Comparison of ENCODE assay signal across 1 cellular context in the genomic region with DNA sequence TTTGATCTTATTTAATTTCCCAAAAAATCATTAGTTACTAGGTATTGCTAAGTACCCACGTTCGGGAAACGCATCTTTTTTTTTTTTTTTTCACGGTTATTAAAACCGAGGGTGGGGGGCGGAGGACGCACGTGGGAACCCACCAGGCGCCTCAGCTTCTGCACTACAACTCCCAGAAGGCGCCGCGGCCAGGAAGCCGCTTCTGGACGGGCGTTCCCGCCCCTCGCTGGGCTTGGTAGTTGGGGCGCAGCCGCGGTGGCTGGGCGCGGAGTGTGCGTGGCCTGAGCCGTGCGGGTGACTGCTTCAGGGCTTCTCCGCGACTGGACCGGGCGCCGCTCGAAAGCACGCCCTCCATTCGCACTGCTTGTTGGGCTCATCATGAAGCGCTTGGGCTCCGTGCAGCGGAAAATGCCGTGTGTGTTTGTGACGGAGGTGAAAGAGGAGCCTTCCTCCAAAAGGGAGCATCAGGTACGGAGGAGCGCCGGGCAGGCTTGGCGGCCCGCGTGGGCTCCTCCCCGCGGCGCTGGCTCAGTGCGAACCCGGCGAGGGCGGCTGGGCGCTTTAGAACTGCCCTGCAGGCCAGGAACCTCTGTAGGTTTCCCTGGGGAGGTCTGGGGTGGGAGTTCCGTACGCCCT.
TF ChIP-seq lines count a peak whose summit lies in the region.

No MANE protein-coding gene starts in this region.

TF ChIP-seq in HepG2, 621 proteins besides CTCF, POLR2A, EP300 and RAD21 (continued from another document and continues in another):
- TF ChIP-seq, protein P1, sequence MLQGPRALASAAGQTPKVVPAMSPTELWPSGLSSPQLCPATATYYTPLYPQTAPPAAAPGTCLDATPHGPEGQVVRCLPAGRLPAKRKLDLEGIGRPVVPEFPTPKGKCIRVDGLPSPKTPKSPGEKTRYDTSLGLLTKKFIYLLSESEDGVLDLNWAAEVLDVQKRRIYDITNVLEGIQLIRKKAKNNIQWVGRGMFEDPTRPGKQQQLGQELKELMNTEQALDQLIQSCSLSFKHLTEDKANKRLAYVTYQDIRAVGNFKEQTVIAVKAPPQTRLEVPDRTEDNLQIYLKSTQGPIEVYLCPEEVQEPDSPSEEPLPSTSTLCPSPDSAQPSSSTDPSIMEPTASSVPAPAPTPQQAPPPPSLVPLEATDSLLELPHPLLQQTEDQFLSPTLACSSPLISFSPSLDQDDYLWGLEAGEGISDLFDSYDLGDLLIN (CRISPR knock-in tag; IDR thresholded peaks at IDR 0.05; ENCODE audit: borderline replicate concordance): no peak
- TF ChIP-seq CBFB (CRISPR knock-in tag; IDR thresholded peaks at IDR 0.05) (peak; percentile 44; the same call in 1 of the 2 replicates), ZSCAN21 (CRISPR knock-in tag; IDR thresholded peaks at IDR 0.05; ENCODE audit: borderline replicate concordance) (peak; percentile 85; the same call in 1 of the 2 replicates), ZNF782 (CRISPR knock-in tag; IDR thresholded peaks at IDR 0.05; ENCODE audit: borderline replicate concordance) (no peak; the same call in 1 of the 2 replicates), KMT2A (CRISPR knock-in tag; IDR thresholded peaks at IDR 0.05) (peak; percentile 93), ZNF333 (CRISPR knock-in tag; IDR thresholded peaks at IDR 0.05; ENCODE audit: borderline replicate concordance) (0 out of 2 replicates have a peak, but pooled peaks have one; percentile 21), ZNF562 (CRISPR knock-in tag; IDR thresholded peaks at IDR 0.05; ENCODE audit: borderline replicate concordance) (no peak), ZNF17 (CRISPR knock-in tag; IDR thresholded peaks at IDR 0.05) (no peak), NONO (IDR thresholded peaks at IDR 0.05) (no peak), NONO (CRISPR knock-in tag; conservative IDR thresholded peaks at IDR 0.05) (peak; percentile 78; the same call in 1 of the 2 replicates), ZFAT (CRISPR knock-in tag; conservative IDR thresholded peaks at IDR 0.05) (no peak), ZNF12 (CRISPR knock-in tag; IDR thresholded peaks at IDR 0.05) (no peak), ZSCAN31 (CRISPR knock-in tag; IDR thresholded peaks at IDR 0.05; ENCODE audit: low read depth) (peak; percentile 71; the same call in 1 of the 2 replicates), SMAD1 (CRISPR knock-in tag; IDR thresholded peaks at IDR 0.05; ENCODE audit: borderline replicate concordance, low read depth) (peak; percentile 97; the same call in 1 of the 2 replicates), SKI (IDR thresholded peaks at IDR 0.05; ENCODE audit: partially characterized antibody) (peak; percentile 24), ZNF446 (CRISPR knock-in tag; IDR thresholded peaks at IDR 0.05) (no peak), SP4 (CRISPR knock-in tag; IDR thresholded peaks at IDR 0.05) (peak; percentile 57; the same call in 1 of the 2 replicates), RBFOX2 (IDR thresholded peaks at IDR 0.05; ENCODE audit: low read depth, low read length) (peak; percentile 93), KDM3A (CRISPR knock-in tag; IDR thresholded peaks at IDR 0.05; ENCODE audit: low read depth) (peak; percentile 68; the same call in 1 of the 2 replicates), GABPA (IDR thresholded peaks at IDR 0.05; ENCODE audit: low read depth, low read length) (peak; percentile 63), GABPA (CRISPR knock-in tag; IDR thresholded peaks at IDR 0.05; ENCODE audit: low read depth) (peak; percentile 85), PTBP1 (IDR thresholded peaks at IDR 0.05; ENCODE audit: low read depth, low read length, poor library complexity, severe bottlenecking) (no peak), ZNF256 (CRISPR knock-in tag; conservative IDR thresholded peaks at IDR 0.05) (0 out of 2 replicates have a peak, but pooled peaks have one; percentile 64), DR1 (CRISPR knock-in tag; IDR thresholded peaks at IDR 0.05) (no peak), EED (CRISPR knock-in tag; IDR thresholded peaks at IDR 0.05) (peak; percentile 93), MIXL1 (CRISPR knock-in tag; IDR thresholded peaks at IDR 0.05) (peak; percentile 37; the same call in 1 of the 2 replicates), TCF12 (IDR thresholded peaks at IDR 0.05) (no peak), TCF12 (CRISPR knock-in tag; IDR thresholded peaks at IDR 0.05) (no peak), RCOR2 (CRISPR knock-in tag; IDR thresholded peaks at IDR 0.05) (no peak), ZNF180 (CRISPR knock-in tag; IDR thresholded peaks at IDR 0.05; ENCODE audit: borderline replicate concordance, low read depth) (no peak), ZNF33B (CRISPR knock-in tag; IDR thresholded peaks at IDR 0.05) (no peak), ZNF260 (CRISPR knock-in tag; IDR thresholded peaks at IDR 0.05; ENCODE audit: borderline replicate concordance, low read depth) (no peak), ZNF530 (CRISPR knock-in tag; IDR thresholded peaks at IDR 0.05; ENCODE audit: low read depth) (no peak), ZNF230 (CRISPR knock-in tag; IDR thresholded peaks at IDR 0.05) (no peak), ZNF670 (CRISPR knock-in tag; IDR thresholded peaks at IDR 0.05; ENCODE audit: borderline replicate concordance) (peak; percentile 80; the same call in 1 of the 2 replicates), ZNF7 (CRISPR knock-in tag; IDR thresholded peaks at IDR 0.05) (no peak), SMAD9 (CRISPR knock-in tag; IDR thresholded peaks at IDR 0.05) (0 out of 2 replicates have a peak, but pooled peaks have one; percentile 64), SATB2 (CRISPR knock-in tag; IDR thresholded peaks at IDR 0.05) (no peak)
- TF ChIP-seq, protein P2, sequence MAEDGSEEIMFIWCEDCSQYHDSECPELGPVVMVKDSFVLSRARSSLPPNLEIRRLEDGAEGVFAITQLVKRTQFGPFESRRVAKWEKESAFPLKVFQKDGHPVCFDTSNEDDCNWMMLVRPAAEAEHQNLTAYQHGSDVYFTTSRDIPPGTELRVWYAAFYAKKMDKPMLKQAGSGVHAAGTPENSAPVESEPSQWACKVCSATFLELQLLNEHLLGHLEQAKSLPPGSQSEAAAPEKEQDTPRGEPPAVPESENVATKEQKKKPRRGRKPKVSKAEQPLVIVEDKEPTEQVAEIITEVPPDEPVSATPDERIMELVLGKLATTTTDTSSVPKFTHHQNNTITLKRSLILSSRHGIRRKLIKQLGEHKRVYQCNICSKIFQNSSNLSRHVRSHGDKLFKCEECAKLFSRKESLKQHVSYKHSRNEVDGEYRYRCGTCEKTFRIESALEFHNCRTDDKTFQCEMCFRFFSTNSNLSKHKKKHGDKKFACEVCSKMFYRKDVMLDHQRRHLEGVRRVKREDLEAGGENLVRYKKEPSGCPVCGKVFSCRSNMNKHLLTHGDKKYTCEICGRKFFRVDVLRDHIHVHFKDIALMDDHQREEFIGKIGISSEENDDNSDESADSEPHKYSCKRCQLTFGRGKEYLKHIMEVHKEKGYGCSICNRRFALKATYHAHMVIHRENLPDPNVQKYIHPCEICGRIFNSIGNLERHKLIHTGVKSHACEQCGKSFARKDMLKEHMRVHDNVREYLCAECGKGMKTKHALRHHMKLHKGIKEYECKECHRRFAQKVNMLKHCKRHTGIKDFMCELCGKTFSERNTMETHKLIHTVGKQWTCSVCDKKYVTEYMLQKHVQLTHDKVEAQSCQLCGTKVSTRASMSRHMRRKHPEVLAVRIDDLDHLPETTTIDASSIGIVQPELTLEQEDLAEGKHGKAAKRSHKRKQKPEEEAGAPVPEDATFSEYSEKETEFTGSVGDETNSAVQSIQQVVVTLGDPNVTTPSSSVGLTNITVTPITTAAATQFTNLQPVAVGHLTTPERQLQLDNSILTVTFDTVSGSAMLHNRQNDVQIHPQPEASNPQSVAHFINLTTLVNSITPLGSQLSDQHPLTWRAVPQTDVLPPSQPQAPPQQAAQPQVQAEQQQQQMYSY (CRISPR knock-in tag; IDR thresholded peaks at IDR 0.05): no peak
- TF ChIP-seq, protein P3, sequence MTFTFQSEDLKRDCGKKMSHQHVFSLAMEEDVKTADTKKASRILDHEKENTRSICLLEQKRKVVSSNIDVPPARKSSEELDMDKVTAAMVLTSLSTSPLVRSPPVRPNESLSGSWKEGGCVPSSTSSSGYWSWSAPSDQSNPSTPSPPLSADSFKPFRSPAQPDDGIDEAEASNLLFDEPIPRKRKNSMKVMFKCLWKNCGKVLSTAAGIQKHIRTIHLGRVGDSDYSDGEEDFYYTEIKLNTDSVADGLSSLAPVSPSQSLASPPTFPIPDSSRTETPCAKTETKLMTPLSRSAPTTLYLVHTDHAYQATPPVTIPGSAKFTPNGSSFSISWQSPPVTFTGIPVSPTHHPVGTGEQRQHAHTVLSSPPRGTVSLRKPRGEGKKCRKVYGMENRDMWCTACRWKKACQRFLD (CRISPR knock-in tag; IDR thresholded peaks at IDR 0.05; ENCODE audit: borderline replicate concordance): no peak
- TF ChIP-seq, protein P4, sequence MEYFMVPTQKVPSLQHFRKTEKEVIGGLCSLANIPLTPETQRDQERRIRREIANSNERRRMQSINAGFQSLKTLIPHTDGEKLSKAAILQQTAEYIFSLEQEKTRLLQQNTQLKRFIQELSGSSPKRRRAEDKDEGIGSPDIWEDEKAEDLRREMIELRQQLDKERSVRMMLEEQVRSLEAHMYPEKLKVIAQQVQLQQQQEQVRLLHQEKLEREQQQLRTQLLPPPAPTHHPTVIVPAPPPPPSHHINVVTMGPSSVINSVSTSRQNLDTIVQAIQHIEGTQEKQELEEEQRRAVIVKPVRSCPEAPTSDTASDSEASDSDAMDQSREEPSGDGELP (IDR thresholded peaks at IDR 0.05; ENCODE audit: borderline replicate concordance, low read depth): no peak
- TF ChIP-seq, protein P5, sequence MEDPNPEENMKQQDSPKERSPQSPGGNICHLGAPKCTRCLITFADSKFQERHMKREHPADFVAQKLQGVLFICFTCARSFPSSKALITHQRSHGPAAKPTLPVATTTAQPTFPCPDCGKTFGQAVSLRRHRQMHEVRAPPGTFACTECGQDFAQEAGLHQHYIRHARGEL (CRISPR knock-in tag; IDR thresholded peaks at IDR 0.05): no peak; the same call in 1 of the 2 replicates
- TF ChIP-seq, protein P6, sequence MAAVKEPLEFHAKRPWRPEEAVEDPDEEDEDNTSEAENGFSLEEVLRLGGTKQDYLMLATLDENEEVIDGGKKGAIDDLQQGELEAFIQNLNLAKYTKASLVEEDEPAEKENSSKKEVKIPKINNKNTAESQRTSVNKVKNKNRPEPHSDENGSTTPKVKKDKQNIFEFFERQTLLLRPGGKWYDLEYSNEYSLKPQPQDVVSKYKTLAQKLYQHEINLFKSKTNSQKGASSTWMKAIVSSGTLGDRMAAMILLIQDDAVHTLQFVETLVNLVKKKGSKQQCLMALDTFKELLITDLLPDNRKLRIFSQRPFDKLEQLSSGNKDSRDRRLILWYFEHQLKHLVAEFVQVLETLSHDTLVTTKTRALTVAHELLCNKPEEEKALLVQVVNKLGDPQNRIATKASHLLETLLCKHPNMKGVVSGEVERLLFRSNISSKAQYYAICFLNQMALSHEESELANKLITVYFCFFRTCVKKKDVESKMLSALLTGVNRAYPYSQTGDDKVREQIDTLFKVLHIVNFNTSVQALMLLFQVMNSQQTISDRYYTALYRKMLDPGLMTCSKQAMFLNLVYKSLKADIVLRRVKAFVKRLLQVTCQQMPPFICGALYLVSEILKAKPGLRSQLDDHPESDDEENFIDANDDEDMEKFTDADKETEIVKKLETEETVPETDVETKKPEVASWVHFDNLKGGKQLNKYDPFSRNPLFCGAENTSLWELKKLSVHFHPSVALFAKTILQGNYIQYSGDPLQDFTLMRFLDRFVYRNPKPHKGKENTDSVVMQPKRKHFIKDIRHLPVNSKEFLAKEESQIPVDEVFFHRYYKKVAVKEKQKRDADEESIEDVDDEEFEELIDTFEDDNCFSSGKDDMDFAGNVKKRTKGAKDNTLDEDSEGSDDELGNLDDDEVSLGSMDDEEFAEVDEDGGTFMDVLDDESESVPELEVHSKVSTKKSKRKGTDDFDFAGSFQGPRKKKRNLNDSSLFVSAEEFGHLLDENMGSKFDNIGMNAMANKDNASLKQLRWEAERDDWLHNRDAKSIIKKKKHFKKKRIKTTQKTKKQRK (IDR thresholded peaks at IDR 0.05; ENCODE audit: low read length): no peak
- TF ChIP-seq, protein P7, sequence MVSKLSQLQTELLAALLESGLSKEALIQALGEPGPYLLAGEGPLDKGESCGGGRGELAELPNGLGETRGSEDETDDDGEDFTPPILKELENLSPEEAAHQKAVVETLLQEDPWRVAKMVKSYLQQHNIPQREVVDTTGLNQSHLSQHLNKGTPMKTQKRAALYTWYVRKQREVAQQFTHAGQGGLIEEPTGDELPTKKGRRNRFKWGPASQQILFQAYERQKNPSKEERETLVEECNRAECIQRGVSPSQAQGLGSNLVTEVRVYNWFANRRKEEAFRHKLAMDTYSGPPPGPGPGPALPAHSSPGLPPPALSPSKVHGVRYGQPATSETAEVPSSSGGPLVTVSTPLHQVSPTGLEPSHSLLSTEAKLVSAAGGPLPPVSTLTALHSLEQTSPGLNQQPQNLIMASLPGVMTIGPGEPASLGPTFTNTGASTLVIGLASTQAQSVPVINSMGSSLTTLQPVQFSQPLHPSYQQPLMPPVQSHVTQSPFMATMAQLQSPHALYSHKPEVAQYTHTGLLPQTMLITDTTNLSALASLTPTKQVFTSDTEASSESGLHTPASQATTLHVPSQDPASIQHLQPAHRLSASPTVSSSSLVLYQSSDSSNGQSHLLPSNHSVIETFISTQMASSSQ (IDR thresholded peaks at IDR 0.05; ENCODE audit: low read depth): no peak
- TF ChIP-seq, protein P7 (CRISPR knock-in tag; IDR thresholded peaks at IDR 0.05; ENCODE audit: borderline replicate concordance): no peak
- TF ChIP-seq, protein P8, sequence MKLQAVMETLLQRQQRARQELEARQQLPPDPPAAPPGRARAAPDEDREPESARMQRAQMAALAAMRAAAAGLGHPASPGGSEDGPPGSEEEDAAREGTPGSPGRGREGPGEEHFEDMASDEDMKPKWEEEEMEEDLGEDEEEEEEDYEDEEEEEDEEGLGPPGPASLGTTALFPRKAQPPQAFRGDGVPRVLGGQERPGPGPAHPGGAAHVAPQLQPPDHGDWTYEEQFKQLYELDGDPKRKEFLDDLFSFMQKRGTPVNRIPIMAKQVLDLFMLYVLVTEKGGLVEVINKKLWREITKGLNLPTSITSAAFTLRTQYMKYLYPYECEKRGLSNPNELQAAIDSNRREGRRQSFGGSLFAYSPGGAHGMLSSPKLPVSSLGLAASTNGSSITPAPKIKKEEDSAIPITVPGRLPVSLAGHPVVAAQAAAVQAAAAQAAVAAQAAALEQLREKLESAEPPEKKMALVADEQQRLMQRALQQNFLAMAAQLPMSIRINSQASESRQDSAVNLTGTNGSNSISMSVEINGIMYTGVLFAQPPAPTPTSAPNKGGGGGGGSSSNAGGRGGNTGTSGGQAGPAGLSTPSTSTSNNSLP (IDR thresholded peaks at IDR 0.05; ENCODE audit: low read depth, low read length): no peak
